8 cellular contexts compared by ENCODE assay signal in genomic region chr17:34961093-34961911, GRCh38. TPM values are rescaled to one million over a fixed set of nuclear protein-coding genes. Genes with fewer than 3 reads are reported as not detected.
DNase-seq lines count a peak whose midpoint lies in the region; ATAC-seq and TF ChIP-seq lines count a peak whose summit lies in the region.

Gene CCT6B (minus strand): TSS chr17:34961460. CDS start chr17:34961393, 67 bp downstream.
Gene ZNF830 (plus strand): TSS chr17:34961540. CDS start chr17:34961567, 27 bp downstream.

- peak within 1 kb of the TSS; percentile 97 for H3K4me3 ChIP-seq in DOHH2 (ENCODE audit: low read length)
- H3K4me3 ChIP-seq in GM23248 = peak within 1 kb of the TSS; percentile 88
- peak within 1 kb of the TSS; percentile 99 for H3K4me3 ChIP-seq in fibroblast of mammary gland (ENCODE audit: control insufficient read depth, low read depth, low read length)
- H3K4me3 ChIP-seq in naive thymus-derived CD4-positive, alpha-beta T cell (ENCODE audit: low read length) = peak within 1 kb of the TSS; percentile 94

- in situ Hi-C loops in GM23248 (cut with MboI) = no loop called here

- H3F3A ChIP-seq in DOHH2 (ENCODE audit: control insufficient read depth, insufficient read depth) (no peaks in the 10 kb centered on the region; the same call in 1 of the 2 replicates), GM23248 (ENCODE audit: insufficient read depth) (no peaks in the 10 kb centered on the region)

- WGBS in GM23248 (ENCODE audit: low coverage in 1 of 2, low lambda C conversion rate in 2 of 2, missing lambda C conversion rate in 2 of 2), 2 experiments = 1 to 2% methylated on average over 63 to 65 of the region's 65 CpGs

- H3K27me3 ChIP-seq in DOHH2 (ENCODE audit: control insufficient read depth, low read length) (no peaks in the 10 kb centered on the region), GM23248 (replicated peaks; ENCODE audit: insufficient read depth) (no peaks in the 10 kb centered on the region)
- H3K27me3 ChIP-seq in naive thymus-derived CD4-positive, alpha-beta T cell (ENCODE audit: control insufficient read depth in 2 of 2, insufficient read depth in 2 of 2, low read length in 2 of 2) = no peaks in the 10 kb centered on the region

- peaks cover 22% of the 10 kb centered on the region for H3K4me1 Mint-ChIP-seq in activated T-helper 17 cell treated with anti-CD3 and anti-CD28 coated beads, Interleukin-2, amount 50 U/mL, for 72 hours
- peaks cover 19 to 38% (median 33%) of the 10 kb centered on the region in 7 donors for H3K4me1 Mint-ChIP-seq in naive thymus-derived CD4-positive, alpha-beta T cell
- H3K4me1 Mint-ChIP-seq in stimulated activated memory B cell treated with anti-CD40 and anti-IgM and Interleukin-4, amounts not matched to agents 10 μg/mL and 1 μg/mL and 100 μg/mL, for 72 hours = peaks cover 25% of the 10 kb centered on the region

- H4K20me1 ChIP-seq in DOHH2 (ENCODE audit: control insufficient read depth, insufficient read depth, low read depth, low read length) (no peaks in the 10 kb centered on the region), GM23248 (ENCODE audit: insufficient read depth) (no peaks in the 10 kb centered on the region)

- H2AFZ ChIP-seq in GM23248 = peak within 1 kb of the TSS; percentile 95

- peaks cover 45% of the 10 kb centered on the region for H3K36me3 ChIP-seq in DOHH2 (ENCODE audit: control insufficient read depth, low read length)
- 0 out of 2 replicates have a peak, but pooled peaks cover 13% of the 10 kb centered on the region for H3K36me3 ChIP-seq in GM23248 (ENCODE audit: low read depth)
- peaks cover 0 to 20% (median 1%) of the 10 kb centered on the region in 3 experiments for H3K36me3 ChIP-seq in naive thymus-derived CD4-positive, alpha-beta T cell (ENCODE audit: control insufficient read depth in 2 of 3, insufficient read depth in 3 of 3, low read length in 3 of 3)

- H3K4me1 ChIP-seq in DOHH2 (ENCODE audit: control insufficient read depth, low read length) = peaks cover 24% of the 10 kb centered on the region
- H3K4me1 ChIP-seq in GM23248 (ENCODE audit: insufficient read depth) = peaks cover 18% of the 10 kb centered on the region
- H3K4me1 ChIP-seq in naive thymus-derived CD4-positive, alpha-beta T cell (ENCODE audit: control insufficient read depth in 2 of 2, insufficient read depth in 2 of 2, low read length in 2 of 2) = peaks cover 14 to 16% of the 10 kb centered on the region in 2 donors

- peak within 1 kb of the TSS; percentile 94 for H3K4me3 Mint-ChIP-seq in activated T-helper 17 cell treated with anti-CD3 and anti-CD28 coated beads, Interleukin-2, amount 50 U/mL, for 72 hours
- peak within 1 kb of the TSS; percentile 97 to 100 (median 99) for H3K4me3 Mint-ChIP-seq in naive thymus-derived CD4-positive, alpha-beta T cell
- peak within 1 kb of the TSS; percentile 90 for H3K4me3 Mint-ChIP-seq in stimulated activated memory B cell treated with anti-CD40 and anti-IgM and Interleukin-4, amounts not matched to agents 10 μg/mL and 1 μg/mL and 100 μg/mL, for 72 hours

- H3K4me2 ChIP-seq in DOHH2 (ENCODE audit: low read length) (peak within 1 kb of the TSS; percentile 88), GM23248 (ENCODE audit: unreplicated experiment) (peak within 1 kb of the TSS; percentile 91)

- peak within 1 kb of the TSS; percentile 96 for H3K9ac ChIP-seq in GM23248

- TF ChIP-seq CTCF in DOHH2 (IDR thresholded peaks at IDR 0.05; ENCODE audit: low read depth, low read length, poor library complexity, severe bottlenecking) = no peak
- TF ChIP-seq CTCF in fibroblast of mammary gland (conservative IDR thresholded peaks at IDR 0.05; ENCODE audit: control insufficient read depth, insufficient read depth, low read depth, low read length) = no peak

- ATAC-seq in activated T-helper 17 cell treated with anti-CD3 and anti-CD28 coated beads, Interleukin-2, amount 50 U/mL, for 72 hours (replicated peaks) = peak; percentile 98
- ATAC-seq in naive thymus-derived CD4-positive, alpha-beta T cell = peak; percentile 95
- peak; percentile 97 for ATAC-seq in stimulated activated memory B cell treated with anti-CD40 and anti-IgM and Interleukin-4, amounts not matched to agents 10 μg/mL and 1 μg/mL and 100 μg/mL, for 72 hours

- peaks cover 46% of the 10 kb centered on the region for H3K36me3 Mint-ChIP-seq in activated T-helper 17 cell treated with anti-CD3 and anti-CD28 coated beads, Interleukin-2, amount 50 U/mL, for 72 hours (ENCODE audit: low read depth)
- H3K36me3 Mint-ChIP-seq in naive thymus-derived CD4-positive, alpha-beta T cell = peaks cover 9 to 25% (median 15%) of the 10 kb centered on the region in 5 donors
- H3K36me3 Mint-ChIP-seq in stimulated activated memory B cell treated with anti-CD40 and anti-IgM and Interleukin-4, amounts not matched to agents 10 μg/mL and 1 μg/mL and 100 μg/mL, for 72 hours = peaks cover 29% of the 10 kb centered on the region

- peaks cover 8% of the 10 kb centered on the region for H3K9me3 Mint-ChIP-seq in activated T-helper 17 cell treated with anti-CD3 and anti-CD28 coated beads, Interleukin-2, amount 50 U/mL, for 72 hours
- peaks cover 0 to 8% (median 4%) of the 10 kb centered on the region in 11 donors for H3K9me3 Mint-ChIP-seq in naive thymus-derived CD4-positive, alpha-beta T cell
- no peaks in the 10 kb centered on the region for H3K9me3 Mint-ChIP-seq in stimulated activated memory B cell treated with anti-CD40 and anti-IgM and Interleukin-4, amounts not matched to agents 10 μg/mL and 1 μg/mL and 100 μg/mL, for 72 hours

- CTCF ChIA-PET in naive thymus-derived CD4-positive, alpha-beta T cell (lab: Charles Lee) = interaction anchor here (1.2 kb wide), 1 partner anchor 21 kb away, joined by 3 read pairs; no protein-coding TSS in a partner anchor

- H3K27ac ChIP-seq in DOHH2 (ENCODE audit: low read depth, low read length) (peak within 1 kb of the TSS; percentile 49), GM23248 (peak within 1 kb of the TSS; percentile 89)
- H3K27ac ChIP-seq in naive thymus-derived CD4-positive, alpha-beta T cell (ENCODE audit: low read depth, low read length) = peak within 1 kb of the TSS; percentile 92

- DNase-seq in GM23248 = peak; percentile 99
- DNase-seq in Kasumi-1 (lab: John Stamatoyannopoulos, UW) = peak; percentile 93
- DNase-seq in RKO (ENCODE audit: low spot score) = peak; percentile 93
- DNase-seq in fibroblast of mammary gland (ENCODE audit: low read depth) = peak; percentile 95
- peak; percentile 69 to 94 (median 91) for DNase-seq in naive thymus-derived CD4-positive, alpha-beta T cell

- H3K79me2 ChIP-seq in DOHH2 (ENCODE audit: control insufficient read depth, low read length) (peaks cover 42% of the 10 kb centered on the region), GM23248 (ENCODE audit: insufficient read depth) (peaks cover 35% of the 10 kb centered on the region)

- intact Hi-C loops in naive thymus-derived CD4-positive, alpha-beta T cell (cut with micrococcal nuclease) = loop anchor here (1.0 to 10.0 kb wide), 9 partner anchors 19 to 848 kb away; partner anchors contain the start of genes AP2B1 (in 2 of the 2), LIG3 (in 2 of the 2), RAD51D (in 2 of the 2) and RFFL (in 1 of the 2)

- POLR2A ChIA-PET in naive thymus-derived CD4-positive, alpha-beta T cell (lab: Charles Lee) = interaction anchor here (0.6 to 3.3 kb wide), 16 partner anchors 9 to 847 kb away, joined by 3 to 44 read pairs (median 3); partner anchors contain the start of gene LIG3

- H3K27me3 Mint-ChIP-seq in activated T-helper 17 cell treated with anti-CD3 and anti-CD28 coated beads, Interleukin-2, amount 50 U/mL, for 72 hours = no peaks in the 10 kb centered on the region
- H3K27me3 Mint-ChIP-seq in naive thymus-derived CD4-positive, alpha-beta T cell = peaks cover 0 to 10% (median 5%) of the 10 kb centered on the region in 5 donors
- H3K27me3 Mint-ChIP-seq in stimulated activated memory B cell treated with anti-CD40 and anti-IgM and Interleukin-4, amounts not matched to agents 10 μg/mL and 1 μg/mL and 100 μg/mL, for 72 hours = peaks cover 10% of the 10 kb centered on the region

- no peaks in the 10 kb centered on the region for H3K9me2 ChIP-seq in DOHH2 (replicated peaks; ENCODE audit: control insufficient read depth, low read length)
- H3K9me2 ChIP-seq in GM23248 (ENCODE audit: insufficient read depth) = no peaks in the 10 kb centered on the region

- H3K9me3 ChIP-seq in DOHH2 (ENCODE audit: control insufficient read depth, insufficient read depth, low read length) = no peaks in the 10 kb centered on the region
- no peaks in the 10 kb centered on the region for H3K9me3 ChIP-seq in GM23248 (ENCODE audit: low read depth)
- no peaks in the 10 kb centered on the region for H3K9me3 ChIP-seq in naive thymus-derived CD4-positive, alpha-beta T cell (ENCODE audit: control insufficient read depth in 2 of 3, low read length in 3 of 3)

- H3K27ac Mint-ChIP-seq in activated T-helper 17 cell treated with anti-CD3 and anti-CD28 coated beads, Interleukin-2, amount 50 U/mL, for 72 hours = peak within 1 kb of the TSS; percentile 99
- peak within 1 kb of the TSS; percentile 98 to 100 (median 99) for H3K27ac Mint-ChIP-seq in naive thymus-derived CD4-positive, alpha-beta T cell
- H3K27ac Mint-ChIP-seq in stimulated activated memory B cell treated with anti-CD40 and anti-IgM and Interleukin-4, amounts not matched to agents 10 μg/mL and 1 μg/mL and 100 μg/mL, for 72 hours = peak within 1 kb of the TSS; percentile 92

RNA-seq across cellular contexts. Expression of gene CCT6B, which starts in this region (rescaled TPM):
- 2.2 and 2.9 TPM in 2 replicates for total RNA-seq in GM23248 (2014; rRNA removed; shearing (Covaris generic))
- 3.8 and 4.6 TPM in 2 replicates for polyA plus RNA-seq in GM23248 (2016; fragmentation: Nextera tagmentation; extraction: Ambion mirVana)
- 1 to 10 TPM in 1 of 2 donors, under 1 TPM in 1; 0.76 to 1.7 TPM for total RNA-seq in activated T-helper 17 cell treated with anti-CD3 and anti-CD28 coated beads, Interleukin-2, amount 50 U/mL, for 72 hours
- 1 to 10 TPM; 1.6 to 3.8 (median 2.4) TPM for total RNA-seq in naive thymus-derived CD4-positive, alpha-beta T cell
- polyA plus RNA-seq in naive thymus-derived CD4-positive, alpha-beta T cell = 1 to 10 TPM; 1.3 TPM

RNA-seq across cellular contexts. Expression of gene ZNF830, which starts in this region (rescaled TPM):
- total RNA-seq in GM23248 (2014; rRNA removed; shearing (Covaris generic)) = 4.5 and 4.6 TPM in 2 replicates
- polyA plus RNA-seq in GM23248 (2016; fragmentation: Nextera tagmentation; extraction: Ambion mirVana) = 10.2 and 10.6 TPM in 2 replicates
- total RNA-seq in activated T-helper 17 cell treated with anti-CD3 and anti-CD28 coated beads, Interleukin-2, amount 50 U/mL, for 72 hours = 10 to 100 TPM; 20.1 to 23.2 TPM
- 10 to 100 TPM; 26.9 to 47.3 (median 44.9) TPM for total RNA-seq in naive thymus-derived CD4-positive, alpha-beta T cell
- polyA plus RNA-seq in naive thymus-derived CD4-positive, alpha-beta T cell = 10 to 100 TPM; 20.6 to 30.1 TPM

Comparison
In these comparisons a context has a peak if more than half of its experiments do, and no peak if none do; other contexts are left out.
1. Peak in every context shown above with its lines: DNase-seq, ATAC-seq, H3K4me3 ChIP-seq and H3K27ac ChIP-seq.